In genomic region chr7:156998988-156999610, GRCh38 we compare ENCODE assay signal across 1 cellular context.
TF ChIP-seq lines count a peak whose summit lies in the region.

No MANE protein-coding gene starts in this region.

TF ChIP-seq in WTC11, 78 proteins besides CTCF, POLR2A, EP300 and RAD21 (continued from another document):
- TF ChIP-seq, protein P1, sequence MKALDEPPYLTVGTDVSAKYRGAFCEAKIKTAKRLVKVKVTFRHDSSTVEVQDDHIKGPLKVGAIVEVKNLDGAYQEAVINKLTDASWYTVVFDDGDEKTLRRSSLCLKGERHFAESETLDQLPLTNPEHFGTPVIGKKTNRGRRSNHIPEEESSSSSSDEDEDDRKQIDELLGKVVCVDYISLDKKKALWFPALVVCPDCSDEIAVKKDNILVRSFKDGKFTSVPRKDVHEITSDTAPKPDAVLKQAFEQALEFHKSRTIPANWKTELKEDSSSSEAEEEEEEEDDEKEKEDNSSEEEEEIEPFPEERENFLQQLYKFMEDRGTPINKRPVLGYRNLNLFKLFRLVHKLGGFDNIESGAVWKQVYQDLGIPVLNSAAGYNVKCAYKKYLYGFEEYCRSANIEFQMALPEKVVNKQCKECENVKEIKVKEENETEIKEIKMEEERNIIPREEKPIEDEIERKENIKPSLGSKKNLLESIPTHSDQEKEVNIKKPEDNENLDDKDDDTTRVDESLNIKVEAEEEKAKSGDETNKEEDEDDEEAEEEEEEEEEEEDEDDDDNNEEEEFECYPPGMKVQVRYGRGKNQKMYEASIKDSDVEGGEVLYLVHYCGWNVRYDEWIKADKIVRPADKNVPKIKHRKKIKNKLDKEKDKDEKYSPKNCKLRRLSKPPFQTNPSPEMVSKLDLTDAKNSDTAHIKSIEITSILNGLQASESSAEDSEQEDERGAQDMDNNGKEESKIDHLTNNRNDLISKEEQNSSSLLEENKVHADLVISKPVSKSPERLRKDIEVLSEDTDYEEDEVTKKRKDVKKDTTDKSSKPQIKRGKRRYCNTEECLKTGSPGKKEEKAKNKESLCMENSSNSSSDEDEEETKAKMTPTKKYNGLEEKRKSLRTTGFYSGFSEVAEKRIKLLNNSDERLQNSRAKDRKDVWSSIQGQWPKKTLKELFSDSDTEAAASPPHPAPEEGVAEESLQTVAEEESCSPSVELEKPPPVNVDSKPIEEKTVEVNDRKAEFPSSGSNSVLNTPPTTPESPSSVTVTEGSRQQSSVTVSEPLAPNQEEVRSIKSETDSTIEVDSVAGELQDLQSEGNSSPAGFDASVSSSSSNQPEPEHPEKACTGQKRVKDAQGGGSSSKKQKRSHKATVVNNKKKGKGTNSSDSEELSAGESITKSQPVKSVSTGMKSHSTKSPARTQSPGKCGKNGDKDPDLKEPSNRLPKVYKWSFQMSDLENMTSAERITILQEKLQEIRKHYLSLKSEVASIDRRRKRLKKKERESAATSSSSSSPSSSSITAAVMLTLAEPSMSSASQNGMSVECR (CRISPR knock-in tag; IDR thresholded peaks at IDR 0.05; ENCODE audit: borderline replicate concordance): no peak
- TF ChIP-seq ZBTB21 (CRISPR knock-in tag; IDR thresholded peaks at IDR 0.05; ENCODE audit: borderline replicate concordance) (no peak), CBFB (CRISPR knock-in tag; IDR thresholded peaks at IDR 0.05; ENCODE audit: low read depth) (no peak), ATF1 (CRISPR knock-in tag; IDR thresholded peaks at IDR 0.05) (no peak), TP53 (CRISPR knock-in tag; IDR thresholded peaks at IDR 0.05) (no peak), GTF2I (CRISPR knock-in tag; conservative IDR thresholded peaks at IDR 0.05) (no peak), SMAD4 (CRISPR knock-in tag; IDR thresholded peaks at IDR 0.05) (no peak), MXD4 (CRISPR knock-in tag; IDR thresholded peaks at IDR 0.05; ENCODE audit: borderline replicate concordance) (no peak), TEAD4 (CRISPR knock-in tag; IDR thresholded peaks at IDR 0.05) (no peak), NFE2L1 (CRISPR knock-in tag; IDR thresholded peaks at IDR 0.05) (no peak), MYBL2 (CRISPR knock-in tag; IDR thresholded peaks at IDR 0.05) (no peak), ZNF671 (CRISPR knock-in tag; IDR thresholded peaks at IDR 0.05) (no peak), EMX1 (CRISPR knock-in tag; IDR thresholded peaks at IDR 0.05) (no peak)
- TF ChIP-seq, protein P2, sequence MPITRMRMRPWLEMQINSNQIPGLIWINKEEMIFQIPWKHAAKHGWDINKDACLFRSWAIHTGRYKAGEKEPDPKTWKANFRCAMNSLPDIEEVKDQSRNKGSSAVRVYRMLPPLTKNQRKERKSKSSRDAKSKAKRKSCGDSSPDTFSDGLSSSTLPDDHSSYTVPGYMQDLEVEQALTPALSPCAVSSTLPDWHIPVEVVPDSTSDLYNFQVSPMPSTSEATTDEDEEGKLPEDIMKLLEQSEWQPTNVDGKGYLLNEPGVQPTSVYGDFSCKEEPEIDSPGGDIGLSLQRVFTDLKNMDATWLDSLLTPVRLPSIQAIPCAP (CRISPR knock-in tag; IDR thresholded peaks at IDR 0.05): no peak
- TF ChIP-seq, protein P3, sequence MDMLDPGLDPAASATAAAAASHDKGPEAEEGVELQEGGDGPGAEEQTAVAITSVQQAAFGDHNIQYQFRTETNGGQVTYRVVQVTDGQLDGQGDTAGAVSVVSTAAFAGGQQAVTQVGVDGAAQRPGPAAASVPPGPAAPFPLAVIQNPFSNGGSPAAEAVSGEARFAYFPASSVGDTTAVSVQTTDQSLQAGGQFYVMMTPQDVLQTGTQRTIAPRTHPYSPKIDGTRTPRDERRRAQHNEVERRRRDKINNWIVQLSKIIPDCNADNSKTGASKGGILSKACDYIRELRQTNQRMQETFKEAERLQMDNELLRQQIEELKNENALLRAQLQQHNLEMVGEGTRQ (CRISPR knock-in tag; IDR thresholded peaks at IDR 0.05): no peak
- TF ChIP-seq, protein P4, sequence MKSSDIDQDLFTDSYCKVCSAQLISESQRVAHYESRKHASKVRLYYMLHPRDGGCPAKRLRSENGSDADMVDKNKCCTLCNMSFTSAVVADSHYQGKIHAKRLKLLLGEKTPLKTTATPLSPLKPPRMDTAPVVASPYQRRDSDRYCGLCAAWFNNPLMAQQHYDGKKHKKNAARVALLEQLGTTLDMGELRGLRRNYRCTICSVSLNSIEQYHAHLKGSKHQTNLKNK (CRISPR knock-in tag; IDR thresholded peaks at IDR 0.05): no peak
- TF ChIP-seq, protein P5, sequence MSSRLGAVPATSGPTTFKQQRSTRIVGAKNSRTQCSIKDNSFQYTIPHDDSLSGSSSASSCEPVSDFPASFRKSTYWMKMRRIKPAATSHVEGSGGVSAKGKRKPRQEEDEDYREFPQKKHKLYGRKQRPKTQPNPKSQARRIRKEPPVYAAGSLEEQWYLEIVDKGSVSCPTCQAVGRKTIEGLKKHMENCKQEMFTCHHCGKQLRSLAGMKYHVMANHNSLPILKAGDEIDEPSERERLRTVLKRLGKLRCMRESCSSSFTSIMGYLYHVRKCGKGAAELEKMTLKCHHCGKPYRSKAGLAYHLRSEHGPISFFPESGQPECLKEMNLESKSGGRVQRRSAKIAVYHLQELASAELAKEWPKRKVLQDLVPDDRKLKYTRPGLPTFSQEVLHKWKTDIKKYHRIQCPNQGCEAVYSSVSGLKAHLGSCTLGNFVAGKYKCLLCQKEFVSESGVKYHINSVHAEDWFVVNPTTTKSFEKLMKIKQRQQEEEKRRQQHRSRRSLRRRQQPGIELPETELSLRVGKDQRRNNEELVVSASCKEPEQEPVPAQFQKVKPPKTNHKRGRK (CRISPR knock-in tag; IDR thresholded peaks at IDR 0.05; ENCODE audit: borderline replicate concordance): no peak
